ENCODE assay signal across 21 cellular contexts in genomic region chr5:146623657-146624056, GRCh38.
"Had no signal": no experiment of that assay in that cellular context is flagged by ENCODE, and none has a peak within 500 bp of the region (broad histone marks: within the 10 kb centered on the region; RNA-seq: fewer than 3 reads in every experiment).

No MANE protein-coding gene starts in this region.

- H3K36me3 ChIP-seq: right lobe of liver, suprapubic skin, upper lobe of right lung, vagina had no signal

- H3K4me2 ChIP-seq: hepatocyte had no signal

- H3K27ac ChIP-seq: hepatocyte, parathyroid adenoma, psoas muscle, right lobe of liver, suprapubic skin, tibial artery, upper lobe of right lung, vagina had no signal

- H2AFZ ChIP-seq: hepatocyte, parathyroid adenoma had no signal

- H3K79me2 ChIP-seq: hepatocyte, parathyroid adenoma had no signal

- DNase-seq: dorsolateral prefrontal cortex; effector CD8-positive, alpha-beta T cell; foreskin melanocyte; head of caudate nucleus; left colon; left ventricle myocardium superior; mesenchymal stem cell; naive B cell; psoas muscle; retina; right lobe of liver; stimulated activated CD4-positive, alpha-beta T cell treated with anti-CD3 and anti-CD28 coated beads, Interleukin-4, amount 100 ng/mL, for 1 hour; stimulated activated CD8-positive, alpha-beta memory T cell treated with anti-CD3 and anti-CD28 coated beads, Interleukin-4, amount 100 ng/mL, for 48 hours; stimulated activated naive CD8-positive, alpha-beta T cell treated with anti-CD3 and anti-CD28 coated beads, Interleukin-15, Interleukin-2, amounts not matched to agents 100 U/mL and 50 U/mL, for 24 hours; tibial artery; upper lobe of right lung had no signal

- H3K9me3 ChIP-seq: psoas muscle, right lobe of liver, suprapubic skin, tibial artery, upper lobe of right lung, vagina had no signal

- H3K4me1 ChIP-seq: parathyroid adenoma, psoas muscle, right lobe of liver, suprapubic skin, tibial artery, upper lobe of right lung, vagina had no signal

- H3K4me3 ChIP-seq: dorsolateral prefrontal cortex, hepatocyte, lung, psoas muscle, right lobe of liver, suprapubic skin, tibial artery, upper lobe of right lung, vagina had no signal

- H3K27me3 ChIP-seq: dorsolateral prefrontal cortex, hepatocyte, right lobe of liver, suprapubic skin, tibial artery, upper lobe of right lung, vagina had no signal

- H3K9ac ChIP-seq: parathyroid adenoma had no signal
